In the genomic region with DNA sequence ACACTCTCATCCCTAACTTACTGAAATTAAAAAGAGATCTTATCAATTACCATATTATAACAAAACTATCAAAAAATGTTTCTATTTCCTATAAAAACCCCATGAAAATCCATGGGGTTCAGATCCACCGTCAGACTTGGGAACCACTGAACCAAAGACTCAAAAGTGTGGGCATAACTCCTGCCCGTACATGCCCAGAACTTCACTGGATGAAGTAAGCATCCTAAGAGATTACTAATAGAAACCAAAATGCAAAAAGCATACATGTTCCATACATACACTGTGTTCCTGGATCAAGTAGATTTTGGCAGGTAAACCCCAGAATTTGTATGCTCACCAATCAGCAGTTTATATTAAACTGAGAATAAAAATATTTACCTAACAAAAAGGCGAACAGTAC, we compare ENCODE assay signal across 22 cellular contexts.
A peak's percentile ranks its signal among the peaks of the same experiment; 100 is the strongest.
DNase-seq lines count a peak whose midpoint lies in the region; ATAC-seq, FAIRE-seq and TF ChIP-seq lines count a peak whose summit lies in the region.
"Had no signal": no experiment of that assay in that cellular context is flagged by ENCODE, and none has a peak within 500 bp of the region (broad histone marks: within the 10 kb centered on the region; RNA-seq: fewer than 3 reads in every experiment).

No MANE protein-coding gene starts in this region.

- no peak overlapping the region; the same call in 1 of the 2 replicates for H3K14ac ChIP-seq in IMR-90 (replicated peaks; ENCODE audit: low read depth, low read length)

- in situ Hi-C loops in IMR-90 (cut with MboI; ENCODE audit: low sequenced_read_pairs), result loop anchor here (25.0 kb wide), 1 partner anchor 226 kb away; no protein-coding TSS in a partner anchor

- peak overlapping the region; percentile 15 for H4K5ac ChIP-seq in IMR-90 (ENCODE audit: low read depth, low read length)

- no TSS peak for BruUV-seq in IMR-90 (replicated peaks; lab: Mats Ljungman, UMichigan)

- dilution Hi-C loops in IMR-90 (cut with HindIII; ENCODE audit: low sequenced_read_pairs, unreplicated experiment), result no loop called here

- no peak for TF ChIP-seq CTCF in IMR-90 (conservative IDR thresholded peaks at IDR 0.05; ENCODE audit: low read depth, low read length)
- TF ChIP-seq CTCF in bronchial epithelial cell (IDR thresholded peaks at IDR 0.05; ENCODE audit: insufficient read depth, low read length, severe bottlenecking), result no peak
- no peak for TF ChIP-seq CTCF in esophagus squamous epithelium (IDR thresholded peaks at IDR 0.05)
- TF ChIP-seq CTCF in suprapubic skin (IDR thresholded peaks at IDR 0.05), result no peak

- H2AK5ac ChIP-seq in IMR-90 (ENCODE audit: low read depth, low read length), result peak overlapping the region; percentile 27; the same call in 1 of the 2 replicates

- H3K27ac ChIP-seq in IMR-90 (ENCODE audit: insufficient read depth, low read length), result peak overlapping the region; percentile 89; the same call in 1 of the 2 replicates
- peak overlapping the region; percentile 20 to 77 (median 58) for H3K27ac ChIP-seq in esophagus squamous epithelium
- H3K27ac ChIP-seq in suprapubic skin, result peak overlapping the region; percentile 20
- H3K27ac ChIP-seq: C4-2B had no signal

- no peak for FAIRE-seq in bronchial epithelial cell (lab: Jason Lieb, UNC)
- FAIRE-seq: A204.1, GM12892, GM18507, HTR-8/SVneo had no signal

- TF ChIP-seq EP300 in suprapubic skin (IDR thresholded peaks at IDR 0.05), result no peak

- no peak overlapping the region for H3K4me3 ChIP-seq in IMR-90 (ENCODE audit: insufficient read depth, low read depth, low read length)
- no peak overlapping the region for H3K4me3 ChIP-seq in bronchial epithelial cell (ENCODE audit: low read depth, low read length)
- H3K4me3 ChIP-seq in esophagus squamous epithelium, result no peak overlapping the region
- no peak overlapping the region for H3K4me3 ChIP-seq in suprapubic skin
- H3K4me3 ChIP-seq in H7 (ENCODE audit: insufficient read depth, low read depth, low read length), result no peak overlapping the region
- H3K4me3 ChIP-seq: GM23248 had no signal

- no peak for TF ChIP-seq RAD21 in IMR-90 (IDR thresholded peaks at IDR 0.05; ENCODE audit: low read length)

- H3K4ac ChIP-seq in IMR-90 (ENCODE audit: low read depth, low read length), result peak overlapping the region; percentile 74; the same call in 1 of the 2 replicates

- TF ChIP-seq POLR2A in IMR-90 (IDR thresholded peaks at IDR 0.05; ENCODE audit: low read depth, low read length) (no peak), esophagus squamous epithelium (IDR thresholded peaks at IDR 0.05) (no peak), suprapubic skin (IDR thresholded peaks at IDR 0.05) (no peak)

- H3K4me1 Mint-ChIP-seq in stimulated activated effector memory CD8-positive, alpha-beta T cell treated with anti-CD3 and anti-CD28 coated beads, Interleukin-12 subunit alpha, Interleukin-12 subunit beta, amount 100 ng/mL, for 72 hours, result peaks cover 16% of the 10 kb centered on the region

- H3K27ac Mint-ChIP-seq in stimulated activated effector memory CD8-positive, alpha-beta T cell treated with anti-CD3 and anti-CD28 coated beads, Interleukin-12 subunit alpha, Interleukin-12 subunit beta, amount 100 ng/mL, for 72 hours, result no peak overlapping the region
- H3K27ac Mint-ChIP-seq: CD4-positive, alpha-beta T cell; IgD-negative memory B cell had no signal

- H3K9me3 ChIP-seq in IMR-90 (ENCODE audit: control insufficient read depth, insufficient read depth, low read length) (no peaks in the 10 kb centered on the region), esophagus squamous epithelium (no peaks in the 10 kb centered on the region), suprapubic skin (no peaks in the 10 kb centered on the region)

- POLR2A ChIA-PET in IMR-90 (lab: Charles Lee; ENCODE audit: unreplicated experiment), result no interaction called here

- peaks cover 2% of the 10 kb centered on the region; the same call in 1 of the 2 replicates for H3K36me3 ChIP-seq in IMR-90 (ENCODE audit: control insufficient read depth, insufficient read depth, low read length)
- no peaks in the 10 kb centered on the region for H3K36me3 ChIP-seq in bronchial epithelial cell (ENCODE audit: control insufficient read depth, insufficient read depth, low read length)
- H3K36me3 ChIP-seq in esophagus squamous epithelium, result peaks cover 0 to 7% (median 0%) of the 10 kb centered on the region in 3 donors
- H3K36me3 ChIP-seq in suprapubic skin, result peaks cover 1% of the 10 kb centered on the region
- no peaks in the 10 kb centered on the region for H3K36me3 ChIP-seq in H7 (replicated peaks; ENCODE audit: control insufficient read depth, insufficient read depth, low read length)

- intact Hi-C loops in IMR-90 (cut with micrococcal nuclease), result no loop called here
- intact Hi-C loops in esophagus squamous epithelium (cut with DNase I), result loop anchor here (10.0 kb wide), 1 partner anchor 128 kb away; no protein-coding TSS in a partner anchor
- intact Hi-C loops in posterior cingulate gyrus (cut with DNase I), result no loop called here

- H2AK9ac ChIP-seq in IMR-90 (replicated peaks; ENCODE audit: low read depth, low read length, poor library complexity), result no peak overlapping the region

- no peak overlapping the region for H2AFZ ChIP-seq in IMR-90 (replicated peaks; ENCODE audit: low read length, poor library complexity)
- H2AFZ ChIP-seq: GM23248 had no signal

- H3K18ac ChIP-seq in IMR-90 (ENCODE audit: low read depth, low read length), result peak overlapping the region; percentile 96

- no peak overlapping the region for H3K9ac ChIP-seq in IMR-90 (ENCODE audit: low read depth, low read length)
- H3K9ac ChIP-seq: GM23248 had no signal

- 0 out of 2 replicates have a peak overlapping the region, but pooled peaks have one; percentile 39 for H3K56ac ChIP-seq in IMR-90 (ENCODE audit: extremely low read depth, insufficient read depth, low read length)

- H2BK20ac ChIP-seq in IMR-90 (ENCODE audit: low read depth, low read length), result peak overlapping the region; percentile 73; the same call in 1 of the 2 replicates

- peak overlapping the region; percentile 29 to 49; a peak in 1 of 4 replicates for H4K8ac ChIP-seq in IMR-90 (ENCODE audit: low read depth in 2 of 2, low read length in 2 of 2)

- CTCF ChIA-PET in IMR-90 (lab: Yijun Ruan, JAX), result no interaction called here

- H3K23ac ChIP-seq in IMR-90 (ENCODE audit: low read depth, low read length), result no peak overlapping the region

- no peak overlapping the region for H3K4me2 ChIP-seq in IMR-90 (ENCODE audit: low read depth, low read length)

- H4K91ac ChIP-seq in IMR-90 (ENCODE audit: insufficient read depth, low read depth, low read length), result peak overlapping the region; percentile 45

- H3K4me1 ChIP-seq in IMR-90 (ENCODE audit: control insufficient read depth, insufficient read depth, low read length) (peaks cover 26% of the 10 kb centered on the region), esophagus squamous epithelium (peaks cover 0 to 69% (median 8%) of the 10 kb centered on the region in 3 donors), suprapubic skin (peaks cover 19% of the 10 kb centered on the region)

- H3K9me3 Mint-ChIP-seq in stimulated activated effector memory CD8-positive, alpha-beta T cell treated with anti-CD3 and anti-CD28 coated beads, Interleukin-12 subunit alpha, Interleukin-12 subunit beta, amount 100 ng/mL, for 72 hours, result no peaks in the 10 kb centered on the region
- H3K9me3 Mint-ChIP-seq: CD4-positive, alpha-beta T cell; IgD-negative memory B cell had no signal

- peaks cover 2 to 16% of the 10 kb centered on the region in 2 experiments; a peak in 2 of 4 replicates for H3K79me1 ChIP-seq in IMR-90 (ENCODE audit: low read depth in 1 of 2, low read length in 2 of 2)

- DNase-seq in IMR-90 (no peak), bronchial epithelial cell (ENCODE audit: low read depth) (peak; percentile 93), esophagus squamous epithelium (lab: John Stamatoyannopoulos, UW) (no peak), suprapubic skin (ENCODE audit: low spot score in 2 of 2) (no peak), DMS53 treated with DMSO at 0.1 percent for 48 hours (lab: John Stamatoyannopoulos, UW; ENCODE audit: unreplicated experiment) (no peak), H7 (no peak), posterior cingulate gyrus (no peak)
- no peak for DNase-seq in stimulated activated effector memory CD8-positive, alpha-beta T cell treated with anti-CD3 and anti-CD28 coated beads, Interleukin-12 subunit alpha, Interleukin-12 subunit beta, amount 100 ng/mL, for 72 hours (ENCODE audit: low spot score in 2 of 2)
- DNase-seq: AML-193; Calu3; CD4-positive, alpha-beta T cell; DND-41; EL; GM23248; HCEC 1CT; KBM-7 had no signal

- H2BK120ac ChIP-seq in IMR-90 (ENCODE audit: low read depth, low read length), result peak overlapping the region; percentile 61

- H2BK15ac ChIP-seq in IMR-90 (ENCODE audit: low read depth, low read length), result no peak overlapping the region

- no peak overlapping the region for H3K4me3 Mint-ChIP-seq in stimulated activated effector memory CD8-positive, alpha-beta T cell treated with anti-CD3 and anti-CD28 coated beads, Interleukin-12 subunit alpha, Interleukin-12 subunit beta, amount 100 ng/mL, for 72 hours
- H3K4me3 Mint-ChIP-seq: CD4-positive, alpha-beta T cell; IgD-negative memory B cell had no signal

- peaks cover 21% of the 10 kb centered on the region for H3K36me3 Mint-ChIP-seq in stimulated activated effector memory CD8-positive, alpha-beta T cell treated with anti-CD3 and anti-CD28 coated beads, Interleukin-12 subunit alpha, Interleukin-12 subunit beta, amount 100 ng/mL, for 72 hours

- H3K27me3 ChIP-seq in IMR-90 (ENCODE audit: control insufficient read depth, insufficient read depth, low read length) (no peaks in the 10 kb centered on the region), bronchial epithelial cell (ENCODE audit: control insufficient read depth, insufficient read depth, low read length) (no peaks in the 10 kb centered on the region), esophagus squamous epithelium (no peaks in the 10 kb centered on the region), suprapubic skin (no peaks in the 10 kb centered on the region), H7 (ENCODE audit: control insufficient read depth, insufficient read depth, low read length) (no peaks in the 10 kb centered on the region)

- ATAC-seq in IMR-90 (ENCODE audit: low read depth), result no peak
- ATAC-seq in stimulated activated effector memory CD8-positive, alpha-beta T cell treated with anti-CD3 and anti-CD28 coated beads, Interleukin-12 subunit alpha, Interleukin-12 subunit beta, amount 100 ng/mL, for 72 hours, result no peak

- H3K9me1 ChIP-seq in IMR-90 (ENCODE audit: insufficient read depth, low read length), result peaks cover 6% of the 10 kb centered on the region

- H4K20me1 ChIP-seq in IMR-90 (ENCODE audit: insufficient read depth, low read length), result peaks cover 4% of the 10 kb centered on the region; the same call in 1 of the 2 replicates

- peak overlapping the region; percentile 90 for H2BK5ac ChIP-seq in IMR-90 (ENCODE audit: low read depth, low read length, poor library complexity, severe bottlenecking)

- no CpG with 5 or more reads among the region's 3 CpGs for WGBS in IMR-90 (ENCODE audit: extremely low coverage in 2 of 2, insufficient read length in 1 of 2), 2 experiments
- 41 to 50% methylated on average over 3 of the region's 3 CpGs for WGBS in esophagus squamous epithelium, 2 donors
- WGBS in suprapubic skin, result 52% methylated on average over 3 of the region's 3 CpGs

TF ChIP-seq in IMR-90, 13 proteins besides CTCF, POLR2A, EP300 and RAD21 (continues in another document):
- no peak for TF ChIP-seq MAZ (IDR thresholded peaks at IDR 0.05; ENCODE audit: borderline replicate concordance, low read depth, low read length)

Comparison
In these comparisons a context has a peak if more than half of its experiments do, and no peak if none do; other contexts are left out.
1. H3K27ac ChIP-seq: peak in every context shown above with its lines; median percentile 89 in IMR-90; 58 in esophagus squamous epithelium; 20 in suprapubic skin.